Comparison of ENCODE assay signal across 8 cellular contexts in the genomic region with DNA sequence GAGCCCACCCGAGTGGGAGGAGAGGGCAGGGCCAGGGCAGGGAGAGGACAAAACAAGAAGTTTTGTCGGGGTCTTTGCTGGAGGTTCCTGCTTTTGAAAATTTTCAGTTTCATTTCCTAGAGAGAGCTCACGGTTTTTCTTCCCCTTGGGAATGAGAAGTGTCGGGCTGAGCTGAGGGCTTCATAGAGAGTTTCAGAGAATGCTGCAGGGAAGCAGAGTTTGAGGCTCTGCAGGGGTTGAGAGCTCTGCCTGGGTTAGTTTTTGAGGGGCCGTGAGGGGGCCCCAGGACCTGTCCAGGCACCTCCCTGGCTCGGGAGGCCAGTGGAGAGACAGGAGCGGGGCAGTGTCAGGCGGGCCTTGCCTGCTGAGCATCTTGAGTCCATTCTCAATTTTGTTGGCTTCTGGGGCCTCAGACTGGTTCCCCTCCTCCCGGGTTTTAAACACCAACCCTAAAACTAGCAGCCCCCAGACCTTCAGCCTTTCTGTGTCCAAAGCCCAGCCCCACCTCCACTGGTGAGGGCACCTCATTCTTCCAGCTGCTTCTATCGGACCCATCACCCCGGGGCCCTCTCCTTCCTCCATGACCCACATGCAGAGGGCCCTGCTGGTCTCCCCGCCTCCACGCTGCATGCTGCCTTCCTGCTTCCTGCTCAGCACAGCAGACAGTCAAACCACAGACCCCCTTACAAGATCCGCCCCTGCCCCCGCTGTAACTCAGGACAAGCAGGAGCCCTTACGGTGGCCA. TPM values are rescaled to one million over a fixed set of nuclear protein-coding genes. Genes with fewer than 3 reads are reported as not detected.
A peak's percentile ranks its signal among the peaks of the same experiment; 100 is the strongest.
DNase-seq lines count a peak whose midpoint lies in the region; ATAC-seq lines count a peak whose summit lies in the region.

No MANE protein-coding gene starts in this region.

- peak overlapping the region; percentile 99 for H3K27ac Mint-ChIP-seq in activated naive CD8-positive, alpha-beta T cell
- H3K27ac Mint-ChIP-seq in naive thymus-derived CD8-positive, alpha-beta T cell = peak overlapping the region in 9 of 10 donors; percentile 86 to 97 (median 97)

- no peak overlapping the region for H2AFZ ChIP-seq in ACC112 (ENCODE audit: low read length, unreplicated experiment)

- H3K36me3 ChIP-seq in ACC112 (ENCODE audit: insufficient read depth, low read length) = peaks cover 29% of the 10 kb centered on the region

- ATAC-seq in naive thymus-derived CD8-positive, alpha-beta T cell = peak; percentile 17 to 28
- no peak for ATAC-seq in GM21367 (IDR thresholded peaks at IDR 0.05; ENCODE audit: unreplicated experiment)
- no peak for ATAC-seq in HG03520 (IDR thresholded peaks at IDR 0.05; ENCODE audit: unreplicated experiment)

- DNase-seq in NOMO-1 (lab: John Stamatoyannopoulos, UW; ENCODE audit: unreplicated experiment in 2 of 2) = peak; percentile 17 to 49
- DNase-seq in naive thymus-derived CD8-positive, alpha-beta T cell = peak; percentile 41 to 84 (median 56)
- no peak for DNase-seq in NCI-H69 (lab: John Stamatoyannopoulos, UW)
- DNase-seq in putamen (ENCODE audit: low spot score) = no peak

- no peaks in the 10 kb centered on the region for H3K27me3 Mint-ChIP-seq in activated naive CD8-positive, alpha-beta T cell
- H3K27me3 Mint-ChIP-seq in naive thymus-derived CD8-positive, alpha-beta T cell = peaks cover 0 to 2% (median 0%) of the 10 kb centered on the region in 5 donors

- no peaks in the 10 kb centered on the region for H3K27me3 ChIP-seq in ACC112 (ENCODE audit: insufficient read depth, low read length)

- peaks cover 8% of the 10 kb centered on the region for H3K36me3 Mint-ChIP-seq in activated naive CD8-positive, alpha-beta T cell
- peaks cover 4 to 23% (median 5%) of the 10 kb centered on the region in 3 donors for H3K36me3 Mint-ChIP-seq in naive thymus-derived CD8-positive, alpha-beta T cell

- H3K4me3 ChIP-seq in ACC112 (ENCODE audit: low read depth, low read length) = peak overlapping the region; percentile 100

- H3K27ac ChIP-seq in ACC112 (ENCODE audit: low read depth, low read length) = peak overlapping the region; percentile 53

- H3K79me2 ChIP-seq in ACC112 (ENCODE audit: control insufficient read depth, insufficient read depth, low read length, unreplicated experiment) = peaks cover 80% of the 10 kb centered on the region

- POLR2A ChIA-PET in naive thymus-derived CD8-positive, alpha-beta T cell (lab: Charles Lee) = interaction anchor here (0.6 to 6.3 kb wide), 14 partner anchors 8 to 127 kb away, joined by 3 to 50 read pairs (median 4); a partner anchor contains a TSS

- H3K4me1 Mint-ChIP-seq in activated naive CD8-positive, alpha-beta T cell (ENCODE audit: low read depth) = peaks cover 49% of the 10 kb centered on the region
- H3K4me1 Mint-ChIP-seq in naive thymus-derived CD8-positive, alpha-beta T cell = peaks cover 19 to 57% (median 53%) of the 10 kb centered on the region in 4 donors

- H3K9me3 Mint-ChIP-seq in activated naive CD8-positive, alpha-beta T cell (ENCODE audit: low read depth) = no peaks in the 10 kb centered on the region
- H3K9me3 Mint-ChIP-seq in naive thymus-derived CD8-positive, alpha-beta T cell = no peaks in the 10 kb centered on the region

- H3K4me1 ChIP-seq in ACC112 (ENCODE audit: control insufficient read depth, insufficient read depth, low read length, unreplicated experiment) = peaks cover 35% of the 10 kb centered on the region

- H3K4me3 Mint-ChIP-seq in activated naive CD8-positive, alpha-beta T cell = peak overlapping the region; percentile 97
- peak overlapping the region; percentile 85 to 99 (median 98) for H3K4me3 Mint-ChIP-seq in naive thymus-derived CD8-positive, alpha-beta T cell

RNA-seq across cellular contexts. Expression of a gene that starts 3.6 kb away (rescaled TPM):
- 100 to 1,000 TPM; 323 to 328 TPM for total RNA-seq in naive thymus-derived CD8-positive, alpha-beta T cell
- 10 to 100 TPM; 27.1 to 52.2 (median 39.1) TPM for polyA plus RNA-seq in naive thymus-derived CD8-positive, alpha-beta T cell

RNA-seq across cellular contexts. Expression of a gene that starts 44.0 kb away (rescaled TPM):
- total RNA-seq in naive thymus-derived CD8-positive, alpha-beta T cell = 10 to 100 TPM; 93.1 to 96.2 TPM
- 1 to 10 TPM; 4.8 to 8.4 (median 5.7) TPM for polyA plus RNA-seq in naive thymus-derived CD8-positive, alpha-beta T cell

RNA-seq across cellular contexts. Expression of a gene that starts 44.1 kb away (rescaled TPM):
- total RNA-seq in naive thymus-derived CD8-positive, alpha-beta T cell = 100 to 1,000 TPM; 138 to 143 TPM
- polyA plus RNA-seq in naive thymus-derived CD8-positive, alpha-beta T cell = 10 to 100 TPM; 20.1 to 36.5 (median 25.6) TPM

Comparison
In these comparisons a context has a peak if more than half of its experiments do, and no peak if none do; other contexts are left out.
1. DNase-seq: peak in NOMO-1 (2 of 2) and naive thymus-derived CD8-positive, alpha-beta T cell (10 of 10); none in NCI-H69 (single experiment) and putamen (single experiment).
2. ATAC-seq: peak in naive thymus-derived CD8-positive, alpha-beta T cell (2 of 2); none in GM21367 (single experiment) and HG03520 (single experiment).